Comparison of ENCODE assay signal across 8 cellular contexts in the genomic region with DNA sequence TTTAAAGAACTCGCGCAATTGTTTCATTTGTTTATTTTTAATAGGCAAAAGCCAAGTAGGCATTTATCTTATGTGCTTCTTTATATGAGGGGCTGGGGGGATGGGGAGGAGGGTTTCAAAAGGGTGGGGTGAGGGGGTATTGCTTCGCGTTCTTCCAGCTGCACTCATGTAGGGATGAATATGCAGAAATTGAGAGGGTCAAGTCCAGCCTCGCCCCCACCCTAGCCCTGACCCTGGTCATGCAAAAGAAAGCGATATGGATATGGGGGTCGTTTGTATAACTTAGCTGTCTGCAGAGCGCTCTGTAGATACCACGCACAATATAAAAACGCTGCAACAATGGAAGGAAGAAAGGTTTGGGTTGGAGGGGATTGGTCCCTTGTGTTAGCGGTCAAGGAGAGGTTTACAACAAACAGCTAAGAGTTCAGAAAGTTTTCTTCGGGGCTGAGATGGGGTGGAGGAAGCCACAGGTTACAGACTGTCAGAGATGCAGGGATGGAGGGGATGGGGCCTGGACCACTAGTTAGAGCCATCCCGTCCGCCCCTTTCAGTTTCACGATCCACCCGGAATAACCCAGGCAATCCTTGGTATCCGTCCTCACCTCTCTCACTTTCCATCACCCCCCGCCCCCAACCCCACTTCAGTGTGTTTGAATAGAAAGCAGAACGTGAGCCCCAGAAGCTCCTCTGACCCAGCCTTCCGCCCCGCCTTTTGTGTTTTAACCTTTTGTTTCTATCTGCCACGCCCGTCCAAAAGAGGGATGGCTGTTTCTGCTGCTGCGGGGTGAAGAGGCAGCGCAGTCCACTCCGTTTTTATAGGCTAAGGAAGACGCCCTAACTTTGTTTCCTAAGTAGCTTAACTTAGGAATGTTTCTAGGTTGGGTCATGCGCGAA.
DNase-seq lines count a peak whose midpoint lies in the region; ATAC-seq and TF ChIP-seq lines count a peak whose summit lies in the region.

No MANE protein-coding gene starts in this region.

- no peak overlapping the region for H3K27ac Mint-ChIP-seq in T-helper 17 cell

- peaks cover 0 to 10% (median 0%) of the 10 kb centered on the region in 3 donors for H3K27me3 ChIP-seq in sigmoid colon
- H3K27me3 ChIP-seq in body of pancreas, result peaks cover 0 to 18% of the 10 kb centered on the region in 2 donors

- DNase-seq in HFF-Myc (ENCODE audit: extremely low read depth, low read depth) (no peak), T-helper 17 cell (no peak), sigmoid colon (no peak), COR-L47 (lab: John Stamatoyannopoulos, UW) (no peak), body of pancreas (no peak), HCEC 1CT (no peak)

- intact Hi-C loops in sigmoid colon (cut with DNase I), result loop anchor here (5.0 to 10.0 kb wide), 4 partner anchors 80 to 480 kb away; no protein-coding TSS in a partner anchor
- intact Hi-C loops in body of pancreas (cut with DNase I), result no loop called here

- H3K4me3 Mint-ChIP-seq in T-helper 17 cell, result peak overlapping the region; percentile 50

- H3K27ac ChIP-seq in sigmoid colon (peak overlapping the region; percentile 61 to 81 (median 78)), body of pancreas (no peak overlapping the region)

- H3K4me3 ChIP-seq in HFF-Myc (replicated peaks; ENCODE audit: low read depth, low read length) (peak overlapping the region; percentile 40), iPS-11a (ENCODE audit: low read depth, low read length) (peak overlapping the region; percentile 91), sigmoid colon (peak overlapping the region; percentile 42 to 73 (median 64)), body of pancreas (peak overlapping the region in 1 of 2 donors; percentile 9)

- H3K36me3 Mint-ChIP-seq in T-helper 17 cell (ENCODE audit: low read depth), result peaks cover 5% of the 10 kb centered on the region

- no peak for TF ChIP-seq POLR2A in sigmoid colon (IDR thresholded peaks at IDR 0.05)
- no peak for TF ChIP-seq POLR2A in body of pancreas (IDR thresholded peaks at IDR 0.05)

- no peaks in the 10 kb centered on the region for H3K9me3 ChIP-seq in T-helper 17 cell (ENCODE audit: control insufficient read depth, low read length, poor library complexity, severe bottlenecking)
- H3K9me3 ChIP-seq in sigmoid colon, result no peaks in the 10 kb centered on the region
- H3K9me3 ChIP-seq in body of pancreas, result no peaks in the 10 kb centered on the region

- no peak for TF ChIP-seq CTCF in HFF-Myc (IDR thresholded peaks at IDR 0.05; ENCODE audit: low read depth, low read length, missing control alignments)
- TF ChIP-seq CTCF in sigmoid colon (IDR thresholded peaks at IDR 0.05), result no peak
- no peak for TF ChIP-seq CTCF in body of pancreas (IDR thresholded peaks at IDR 0.05)

- peaks cover 22% of the 10 kb centered on the region for H3K4me1 Mint-ChIP-seq in T-helper 17 cell

- ATAC-seq in T-helper 17 cell, result no peak
- ATAC-seq in GM19467 (IDR thresholded peaks at IDR 0.05; ENCODE audit: unreplicated experiment), result no peak
- no peak for ATAC-seq in body of pancreas

- H3K4me1 ChIP-seq in sigmoid colon (peaks cover 0 to 50% (median 22%) of the 10 kb centered on the region in 4 donors), body of pancreas (peaks cover 31% of the 10 kb centered on the region)

- TF ChIP-seq EP300 in sigmoid colon (IDR thresholded peaks at IDR 0.05), result no peak

- 4 to 11% methylated on average over 29 of the region's 29 CpGs for WGBS in sigmoid colon, 2 donors
- WGBS in body of pancreas, 2 donors, result 23 to 45% methylated on average over 29 of the region's 29 CpGs

- H3K27me3 Mint-ChIP-seq in T-helper 17 cell, result peaks cover 67% of the 10 kb centered on the region

- H3K36me3 ChIP-seq in sigmoid colon, result no peaks in the 10 kb centered on the region
- H3K36me3 ChIP-seq in body of pancreas (replicated peaks in 1 of 2; ENCODE audit: insufficient read depth in 1 of 2, low read depth in 2 of 2), result no peaks in the 10 kb centered on the region

Comparison
In these comparisons a context has a peak if more than half of its experiments do, and no peak if none do; other contexts are left out.
1. H3K27ac ChIP-seq: peak in sigmoid colon (4 of 4); none in body of pancreas (0 of 4).